ENCODE assay signal across 10 cellular contexts in the genomic region with DNA sequence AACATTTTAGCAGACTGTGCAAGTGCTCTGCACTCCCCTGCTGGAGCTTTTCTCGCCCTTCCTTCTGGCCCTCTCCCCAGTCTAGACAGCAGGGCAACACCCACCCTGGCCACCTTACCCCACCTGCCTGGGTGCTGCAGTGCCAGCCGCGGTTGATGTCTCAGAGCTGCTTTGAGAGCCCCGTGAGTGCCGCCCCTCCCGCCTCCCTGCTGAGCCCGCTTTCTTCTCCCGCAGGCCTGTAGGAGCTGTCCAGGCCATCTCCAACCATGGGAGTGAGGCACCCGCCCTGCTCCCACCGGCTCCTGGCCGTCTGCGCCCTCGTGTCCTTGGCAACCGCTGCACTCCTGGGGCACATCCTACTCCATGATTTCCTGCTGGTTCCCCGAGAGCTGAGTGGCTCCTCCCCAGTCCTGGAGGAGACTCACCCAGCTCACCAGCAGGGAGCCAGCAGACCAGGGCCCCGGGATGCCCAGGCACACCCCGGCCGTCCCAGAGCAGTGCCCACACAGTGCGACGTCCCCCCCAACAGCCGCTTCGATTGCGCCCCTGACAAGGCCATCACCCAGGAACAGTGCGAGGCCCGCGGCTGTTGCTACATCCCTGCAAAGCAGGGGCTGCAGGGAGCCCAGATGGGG. TPM values are rescaled to one million over a fixed set of nuclear protein-coding genes. Genes with fewer than 3 reads are reported as not detected.
A peak's percentile ranks its signal among the peaks of the same experiment; 100 is the strongest.
DNase-seq lines count a peak whose midpoint lies in the region; ATAC-seq, FAIRE-seq and TF ChIP-seq lines count a peak whose summit lies in the region.
"Had no signal": no experiment of that assay in that cellular context is flagged by ENCODE, and none has a peak within 500 bp of the region (broad histone marks: within the 10 kb centered on the region; RNA-seq: fewer than 3 reads in every experiment).

No MANE protein-coding gene starts in this region.

- peak; percentile 97 for DNase-seq in H54 (ENCODE audit: insufficient read length, low spot score)
- DNase-seq in NCI-H2107 (lab: John Stamatoyannopoulos, UW), result peak; percentile 65
- peak; percentile 76 for DNase-seq in chondrocyte (ENCODE audit: low spot score)
- DNase-seq in ovary, result peak in 3 of 5 donors; percentile 26 to 65 (median 44)
- DNase-seq in activated CD4-positive, alpha-beta T cell treated with anti-CD3 and anti-CD28 coated beads, Interleukin-2, amount 50 U/mL, for 48 hours, result no peak
- no peak for DNase-seq in activated naive CD8-positive, alpha-beta T cell treated with anti-CD3 and anti-CD28 coated beads, Interleukin-2, amount 50 U/mL, for 24 hours
- DNase-seq in activated T-helper 1 cell treated with anti-CD3 and anti-CD28 coated beads, Interleukin-12 subunit alpha, Interleukin-12 subunit beta, Interleukin-2, Interleukin-4 antibody, amounts not matched to agents 30 ng/mL and 10 ng/mL and 1 ng/mL, durations not matched to agents 14 hours and 24 hours and 36 hours (ENCODE audit: low spot score), result no peak
- DNase-seq: activated CD8-positive, alpha-beta memory T cell treated with anti-CD3 and anti-CD28 coated beads, Interleukin-2, amount 10 ng/mL, durations not matched to agents 7 days and 5 days had no signal

- no peak for TF ChIP-seq CTCF in chondrocyte (IDR thresholded peaks at IDR 0.05)
- TF ChIP-seq CTCF in ovary (IDR thresholded peaks at IDR 0.05), result no peak

- peaks cover 14% of the 10 kb centered on the region for H3K4me1 Mint-ChIP-seq in chondrocyte (ENCODE audit: low read depth)
- peaks cover 33% of the 10 kb centered on the region for H3K4me1 Mint-ChIP-seq in activated naive CD8-positive, alpha-beta T cell treated with anti-CD3 and anti-CD28 coated beads, Interleukin-2, amount 50 U/mL, for 24 hours
- peaks cover 26% of the 10 kb centered on the region for H3K4me1 Mint-ChIP-seq in activated T-helper 1 cell treated with anti-CD3 and anti-CD28 coated beads, Interleukin-12 subunit alpha, Interleukin-12 subunit beta, Interleukin-2, Interleukin-4 antibody, amounts not matched to agents 30 ng/mL and 10 ng/mL and 1 ng/mL, durations not matched to agents 14 hours and 24 hours and 36 hours (ENCODE audit: low read depth)

- 14 to 38% (median 19%) methylated on average over 21 to 26 of the region's 26 CpGs for WGBS in ovary, 3 donors

- H3K36me3 ChIP-seq in ovary, result no peaks in the 10 kb centered on the region

- peaks cover 5% of the 10 kb centered on the region for H3K4me1 ChIP-seq in ovary (ENCODE audit: insufficient read depth)

- intact Hi-C loops in ovary (cut with DNase I), result loop anchor here in 1 of 4 donors (5.0 kb wide), 1 partner anchor 43 kb away; the partner anchor contains the start of gene EIF4A3
- intact Hi-C loops in activated T-helper 1 cell treated with anti-CD3 and anti-CD28 coated beads, Interleukin-12 subunit alpha, Interleukin-12 subunit beta, Interleukin-2, Interleukin-4 antibody, amounts not matched to agents 30 ng/mL and 10 ng/mL and 1 ng/mL, durations not matched to agents 14 hours and 24 hours and 36 hours (cut with micrococcal nuclease), result loop anchor here (5.0 kb wide), 1 partner anchor 163 kb away; no protein-coding TSS in a partner anchor

- no peak overlapping the region for H3K27ac ChIP-seq in ovary

- ATAC-seq in activated naive CD8-positive, alpha-beta T cell treated with anti-CD3 and anti-CD28 coated beads, Interleukin-2, amount 50 U/mL, for 24 hours, result no peak
- ATAC-seq in HG02885 (IDR thresholded peaks at IDR 0.05; ENCODE audit: poor library complexity, unreplicated experiment), result no peak
- ATAC-seq: activated CD8-positive, alpha-beta memory T cell treated with anti-CD3 and anti-CD28 coated beads, Interleukin-2, amount 10 ng/mL, durations not matched to agents 7 days and 5 days; Panc1 had no signal

- no peak for TF ChIP-seq EP300 in ovary (IDR thresholded peaks at IDR 0.05)

- no peak overlapping the region for H3K27ac Mint-ChIP-seq in chondrocyte (ENCODE audit: unreplicated experiment)
- H3K27ac Mint-ChIP-seq in activated naive CD8-positive, alpha-beta T cell treated with anti-CD3 and anti-CD28 coated beads, Interleukin-2, amount 50 U/mL, for 24 hours, result no peak overlapping the region
- H3K27ac Mint-ChIP-seq in activated T-helper 1 cell treated with anti-CD3 and anti-CD28 coated beads, Interleukin-12 subunit alpha, Interleukin-12 subunit beta, Interleukin-2, Interleukin-4 antibody, amounts not matched to agents 30 ng/mL and 10 ng/mL and 1 ng/mL, durations not matched to agents 14 hours and 24 hours and 36 hours, result no peak overlapping the region
- H3K27ac Mint-ChIP-seq: activated CD8-positive, alpha-beta memory T cell treated with anti-CD3 and anti-CD28 coated beads, Interleukin-2, amount 10 ng/mL, durations not matched to agents 7 days and 5 days had no signal

- no peak overlapping the region for H3K4me3 ChIP-seq in ovary

- no peak for FAIRE-seq in H54 (lab: Jason Lieb, UNC)

- no peak overlapping the region for H3K4me3 Mint-ChIP-seq in chondrocyte (ENCODE audit: unreplicated experiment)
- H3K4me3 Mint-ChIP-seq in activated naive CD8-positive, alpha-beta T cell treated with anti-CD3 and anti-CD28 coated beads, Interleukin-2, amount 50 U/mL, for 24 hours, result no peak overlapping the region
- no peak overlapping the region for H3K4me3 Mint-ChIP-seq in activated T-helper 1 cell treated with anti-CD3 and anti-CD28 coated beads, Interleukin-12 subunit alpha, Interleukin-12 subunit beta, Interleukin-2, Interleukin-4 antibody, amounts not matched to agents 30 ng/mL and 10 ng/mL and 1 ng/mL, durations not matched to agents 14 hours and 24 hours and 36 hours
- H3K4me3 Mint-ChIP-seq: activated CD8-positive, alpha-beta memory T cell treated with anti-CD3 and anti-CD28 coated beads, Interleukin-2, amount 10 ng/mL, durations not matched to agents 7 days and 5 days had no signal

- no peak for TF ChIP-seq POLR2A in H54 (IDR thresholded peaks at IDR 0.05; ENCODE audit: low read depth, low read length)
- no peak for TF ChIP-seq POLR2A in ovary (IDR thresholded peaks at IDR 0.05)

- no peaks in the 10 kb centered on the region for H3K9me3 Mint-ChIP-seq in chondrocyte (ENCODE audit: low read depth)
- no peaks in the 10 kb centered on the region for H3K9me3 Mint-ChIP-seq in activated naive CD8-positive, alpha-beta T cell treated with anti-CD3 and anti-CD28 coated beads, Interleukin-2, amount 50 U/mL, for 24 hours
- no peaks in the 10 kb centered on the region for H3K9me3 Mint-ChIP-seq in activated T-helper 1 cell treated with anti-CD3 and anti-CD28 coated beads, Interleukin-12 subunit alpha, Interleukin-12 subunit beta, Interleukin-2, Interleukin-4 antibody, amounts not matched to agents 30 ng/mL and 10 ng/mL and 1 ng/mL, durations not matched to agents 14 hours and 24 hours and 36 hours

- H3K9me3 ChIP-seq in ovary, result no peaks in the 10 kb centered on the region

- no peaks in the 10 kb centered on the region for H3K27me3 ChIP-seq in ovary

- H3K36me3 Mint-ChIP-seq in chondrocyte (ENCODE audit: low read depth), result no peaks in the 10 kb centered on the region
- no peaks in the 10 kb centered on the region for H3K36me3 Mint-ChIP-seq in activated naive CD8-positive, alpha-beta T cell treated with anti-CD3 and anti-CD28 coated beads, Interleukin-2, amount 50 U/mL, for 24 hours (ENCODE audit: low read depth)
- H3K36me3 Mint-ChIP-seq in activated T-helper 1 cell treated with anti-CD3 and anti-CD28 coated beads, Interleukin-12 subunit alpha, Interleukin-12 subunit beta, Interleukin-2, Interleukin-4 antibody, amounts not matched to agents 30 ng/mL and 10 ng/mL and 1 ng/mL, durations not matched to agents 14 hours and 24 hours and 36 hours (ENCODE audit: low read depth), result no peaks in the 10 kb centered on the region
- H3K36me3 Mint-ChIP-seq: activated CD8-positive, alpha-beta memory T cell treated with anti-CD3 and anti-CD28 coated beads, Interleukin-2, amount 10 ng/mL, durations not matched to agents 7 days and 5 days had no signal

- no peaks in the 10 kb centered on the region for H3K27me3 Mint-ChIP-seq in chondrocyte (ENCODE audit: low read depth)
- no peaks in the 10 kb centered on the region for H3K27me3 Mint-ChIP-seq in activated naive CD8-positive, alpha-beta T cell treated with anti-CD3 and anti-CD28 coated beads, Interleukin-2, amount 50 U/mL, for 24 hours
- peaks cover 2% of the 10 kb centered on the region for H3K27me3 Mint-ChIP-seq in activated T-helper 1 cell treated with anti-CD3 and anti-CD28 coated beads, Interleukin-12 subunit alpha, Interleukin-12 subunit beta, Interleukin-2, Interleukin-4 antibody, amounts not matched to agents 30 ng/mL and 10 ng/mL and 1 ng/mL, durations not matched to agents 14 hours and 24 hours and 36 hours (ENCODE audit: insufficient read depth)

RNA-seq across cellular contexts. Expression of gene GAA, which starts 3.1 kb away (rescaled TPM):
- 42.3 to 59.8 TPM (median 45.7 TPM) in 3 replicates for total RNA-seq in chondrocyte
- 10 to 100 TPM; 17.2 to 77.3 (median 25.6) TPM for total RNA-seq in ovary
- polyA plus RNA-seq in ovary, result 10 to 100 TPM in 1 of 2 donors, 1 to 10 TPM in 1; 2.4 to 25.7 TPM
- total RNA-seq in activated T-helper 1 cell treated with anti-CD3 and anti-CD28 coated beads, Interleukin-12 subunit alpha, Interleukin-12 subunit beta, Interleukin-2, Interleukin-4 antibody, amounts not matched to agents 30 ng/mL and 10 ng/mL and 1 ng/mL, durations not matched to agents 14 hours and 24 hours and 36 hours, result 12.3 and 13.1 TPM in 2 replicates

RNA-seq across cellular contexts. Expression of gene EIF4A3, which starts 42.5 kb away (rescaled TPM):
- 63.2 to 76.2 TPM (median 64.0 TPM) in 3 replicates for total RNA-seq in chondrocyte
- total RNA-seq in ovary, result 100 to 1,000 TPM in 2 of 7 donors, 10 to 100 TPM in 5; 81.6 to 114 (median 93.6) TPM
- 10 to 100 TPM; 71.2 to 87.8 TPM for polyA plus RNA-seq in ovary
- 179 and 182 TPM in 2 replicates for total RNA-seq in activated T-helper 1 cell treated with anti-CD3 and anti-CD28 coated beads, Interleukin-12 subunit alpha, Interleukin-12 subunit beta, Interleukin-2, Interleukin-4 antibody, amounts not matched to agents 30 ng/mL and 10 ng/mL and 1 ng/mL, durations not matched to agents 14 hours and 24 hours and 36 hours

Comparison
In these comparisons a context has a peak if more than half of its experiments do, and no peak if none do; other contexts are left out.
1. DNase-seq: peak in H54 (single experiment), NCI-H2107 (single experiment), chondrocyte (single experiment) and ovary (3 of 5); none in activated CD4-positive, alpha-beta T cell treated with anti-CD3 and anti-CD28 coated beads, Interleukin-2, amount 50 U/mL, for 48 hours (0 of 2), activated naive CD8-positive, alpha-beta T cell treated with anti-CD3 and anti-CD28 coated beads, Interleukin-2, amount 50 U/mL, for 24 hours (single experiment) and activated T-helper 1 cell treated with anti-CD3 and anti-CD28 coated beads, Interleukin-12 subunit alpha, Interleukin-12 subunit beta, Interleukin-2, Interleukin-4 antibody, amounts not matched to agents 30 ng/mL and 10 ng/mL and 1 ng/mL, durations not matched to agents 14 hours and 24 hours and 36 hours (single experiment).